ENCODE assay signal across 8 cellular contexts in the genomic region with DNA sequence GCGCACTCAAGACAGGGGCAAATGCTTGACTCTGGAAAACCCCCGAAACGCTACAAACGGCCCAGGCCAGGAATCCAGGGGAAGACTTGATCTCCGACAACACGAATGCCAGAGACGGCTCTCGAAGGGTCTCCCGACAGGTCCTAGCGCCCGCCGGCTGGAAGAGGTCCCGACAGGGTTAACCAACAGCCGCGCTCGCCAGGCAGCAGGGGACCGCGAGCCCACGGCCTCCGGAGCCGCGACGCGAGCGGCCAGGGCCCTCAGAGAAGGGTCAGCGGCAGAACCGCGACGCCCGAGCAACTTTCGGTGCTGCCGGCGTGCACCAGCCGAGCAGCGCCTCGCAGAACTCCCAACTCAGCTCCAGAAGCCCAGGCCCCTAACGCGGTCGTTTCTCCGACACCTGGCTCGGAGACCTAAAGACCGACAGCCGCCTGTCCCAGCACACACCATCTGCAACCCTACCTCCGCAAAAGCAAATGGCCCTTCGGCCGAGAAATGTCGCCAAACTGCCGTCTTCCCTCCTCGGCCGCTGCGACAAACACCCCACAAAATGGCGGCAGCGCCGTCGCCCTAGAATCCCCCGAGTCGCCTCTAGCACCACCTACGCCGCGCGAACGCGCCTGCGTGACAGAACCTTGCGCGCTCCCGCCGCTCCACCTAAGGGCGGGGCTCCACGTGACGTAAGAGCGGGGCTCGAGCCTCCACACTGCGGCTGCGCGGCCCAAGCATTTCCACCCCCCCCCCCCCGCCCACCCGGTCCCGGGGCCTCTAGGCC. TPM values are rescaled to one million over a fixed set of nuclear protein-coding genes. Genes with fewer than 3 reads are reported as not detected.
DNase-seq lines count a peak whose midpoint lies in the region; ATAC-seq and TF ChIP-seq lines count a peak whose summit lies in the region.

CLK4 (minus strand) TSS at position 567 of the 775 bp plus-strand sequence. CDS start 3,634 bp downstream, outside the sequence.

- ATAC-seq in HG02852 (IDR thresholded peaks at IDR 0.05; ENCODE audit: unreplicated experiment) (peak; percentile 79), heart right ventricle (peak; percentile 97 to 99 (median 98)), upper lobe of left lung (ENCODE audit: low FRiP score in 2 of 2) (peak; percentile 98 to 99)

- H3K4me3 ChIP-seq in adrenal gland: peak within 1 kb of the TSS; percentile 64 to 99 (median 93)
- H3K4me3 ChIP-seq in heart right ventricle: peak within 1 kb of the TSS; percentile 75 to 98 (median 92)
- H3K4me3 ChIP-seq in upper lobe of left lung: peak within 1 kb of the TSS; percentile 45 to 74 (median 66)

- H3K9me3 ChIP-seq in adrenal gland (replicated peaks in 1 of 3) (no peaks in the 10 kb centered on the region), heart right ventricle (no peaks in the 10 kb centered on the region), upper lobe of left lung (peaks cover 0 to 2% (median 0%) of the 10 kb centered on the region in 4 donors)

- TF ChIP-seq POLR2A in adrenal gland (IDR thresholded peaks at IDR 0.05) (peak; percentile 45 to 86), upper lobe of left lung (IDR thresholded peaks at IDR 0.05) (peak in 3 of 4 donors; percentile 63 to 87 (median 85))

- in situ Hi-C loops in GM13977 (cut with MboI; ENCODE audit: low pct_unique_long_range_greater_than_20kb, low sequenced_read_pairs, unreplicated experiment): no loop called here

- WGBS in adrenal gland, 4 donors: 0% methylated on average over 8 to 76 of the region's 79 CpGs
- 0% methylated on average over 76 to 77 of the region's 79 CpGs for WGBS in heart right ventricle, 2 donors
- 0% methylated on average over 5 to 57 of the region's 79 CpGs for WGBS in upper lobe of left lung, 2 donors

- H3K4me1 ChIP-seq in adrenal gland (replicated peaks in 1 of 2) (peaks cover 12 to 31% of the 10 kb centered on the region in 2 donors), heart right ventricle (peaks cover 9 to 40% (median 36%) of the 10 kb centered on the region in 9 donors), upper lobe of left lung (peaks cover 24 to 34% (median 30%) of the 10 kb centered on the region in 4 donors)

- H3K27ac ChIP-seq in adrenal gland (peak within 1 kb of the TSS; percentile 86 to 99 (median 97)), heart right ventricle (peak within 1 kb of the TSS; percentile 94 to 99 (median 95)), upper lobe of left lung (peak within 1 kb of the TSS; percentile 94 to 99 (median 98))

- no peaks in the 10 kb centered on the region for H3K27me3 ChIP-seq in adrenal gland
- no peaks in the 10 kb centered on the region for H3K27me3 ChIP-seq in heart right ventricle
- H3K27me3 ChIP-seq in upper lobe of left lung: no peaks in the 10 kb centered on the region

- intact Hi-C loops in adrenal gland (cut with DNase I) (no loop called here), heart right ventricle (cut with DNase I) (loop anchor here in 4 of 10 donors (1.0 to 10.0 kb wide), 4 partner anchors 104 to 108 kb away; partner anchors contain the start of gene ZNF354A (in 4 of the 4)), posterior vena cava (cut with DNase I) (no loop called here)

- H3K36me3 ChIP-seq in adrenal gland (replicated peaks in 1 of 2) (peaks cover 0 to 16% of the 10 kb centered on the region in 2 donors), heart right ventricle (peaks cover 0 to 18% (median 14%) of the 10 kb centered on the region in 9 donors), upper lobe of left lung (peaks cover 9 to 16% (median 12%) of the 10 kb centered on the region in 4 donors)

- DNase-seq in GM13977 (ENCODE audit: low spot score) (peak; percentile 96), NCI-H146 treated with DMSO at 0.1 percent for 48 hours (lab: John Stamatoyannopoulos, UW; ENCODE audit: unreplicated experiment) (peak; percentile 45), T-helper 1 cell (peak; percentile 92 to 96 (median 95)), adrenal gland (peak; percentile 95 to 97 (median 97)), heart right ventricle (peak; percentile 96 to 98), posterior vena cava (ENCODE audit: low spot score) (peak; percentile 99), upper lobe of left lung (peak; percentile 96 to 99)

- TF ChIP-seq EP300 in upper lobe of left lung (IDR thresholded peaks at IDR 0.05): no peak

- TF ChIP-seq CTCF in GM13977 (IDR thresholded peaks at IDR 0.05; ENCODE audit: extremely low read depth, insufficient read depth, missing control alignments) (no peak), adrenal gland (IDR thresholded peaks at IDR 0.05) (peak in 1 of 6 experiments; percentile 1), heart right ventricle (IDR thresholded peaks at IDR 0.05) (no peak), upper lobe of left lung (IDR thresholded peaks at IDR 0.05) (peak in 1 of 6 experiments; percentile 12)

RNA-seq across cellular contexts. Expression of gene CLK4, which starts in this region (rescaled TPM):
- total RNA-seq in adrenal gland (10 to 100 TPM in 7 of 8 donors, 1 to 10 TPM in 1; 7.3 to 44.6 (median 24.5) TPM), heart right ventricle (10 to 100 TPM; 12.3 to 25.7 (median 15.5) TPM), posterior vena cava (10 to 100 TPM; 17.9 to 26.8 TPM), upper lobe of left lung (10 to 100 TPM; 28.8 to 81.7 (median 35.0) TPM)
- polyA plus RNA-seq in adrenal gland (10 to 100 TPM; 15.1 to 57.0 (median 33.5) TPM), heart right ventricle (10 to 100 TPM in 1 of 2 donors, 1 to 10 TPM in 1; 6.0 to 67.0 TPM)

Comparison
In these comparisons a context has a peak if more than half of its experiments do, and no peak if none do; other contexts are left out.
1. Peak in every context shown above with its lines: DNase-seq, ATAC-seq, H3K4me3 ChIP-seq and H3K27ac ChIP-seq.
2. DNase-seq: peak in every context shown above with its lines; median percentile 99 in posterior vena cava; 98 in upper lobe of left lung; 97 in adrenal gland; 97 in heart right ventricle; 96 in GM13977; 95 in T-helper 1 cell; 45 in NCI-H146 treated with DMSO at 0.1 percent for 48 hours.